In the genomic region with DNA sequence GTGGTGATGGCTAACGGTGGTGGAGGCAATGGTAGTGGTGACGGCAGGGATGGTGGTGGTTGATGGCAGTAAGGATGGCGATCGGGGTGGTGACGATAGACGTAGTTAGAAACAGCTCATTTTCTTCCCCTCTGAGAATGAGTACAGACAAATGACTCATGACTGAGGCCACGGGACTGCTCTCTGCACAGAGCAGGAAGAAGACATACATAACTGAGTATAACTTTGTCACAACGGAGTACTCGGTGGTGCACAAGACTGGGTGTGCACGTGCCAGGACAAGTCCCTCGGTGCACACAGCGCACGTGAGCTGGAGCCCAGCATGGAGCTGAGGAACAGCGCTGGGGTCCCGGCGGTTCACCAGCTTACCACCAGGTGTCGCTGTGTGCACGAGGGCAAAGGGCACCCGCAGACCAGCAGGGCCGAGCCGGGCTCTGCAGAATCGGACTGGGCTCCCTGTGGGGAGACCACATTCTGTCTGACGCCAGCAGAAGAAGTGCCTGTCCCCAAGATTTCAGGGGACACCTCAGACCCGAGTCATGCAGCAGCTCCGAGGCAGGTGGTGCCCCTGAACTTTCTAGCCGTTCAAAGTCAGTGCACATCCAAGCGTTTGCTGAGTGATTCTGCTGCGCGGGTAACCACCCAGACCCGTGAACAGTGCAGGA, we compare ENCODE assay signal across 1 cellular context.
TF ChIP-seq lines count a peak whose summit lies in the region.

No MANE protein-coding gene starts in this region.

TF ChIP-seq in HepG2, 621 proteins besides CTCF, POLR2A, EP300 and RAD21 (continued from another document and continues in another):
- TF ChIP-seq, protein P1, sequence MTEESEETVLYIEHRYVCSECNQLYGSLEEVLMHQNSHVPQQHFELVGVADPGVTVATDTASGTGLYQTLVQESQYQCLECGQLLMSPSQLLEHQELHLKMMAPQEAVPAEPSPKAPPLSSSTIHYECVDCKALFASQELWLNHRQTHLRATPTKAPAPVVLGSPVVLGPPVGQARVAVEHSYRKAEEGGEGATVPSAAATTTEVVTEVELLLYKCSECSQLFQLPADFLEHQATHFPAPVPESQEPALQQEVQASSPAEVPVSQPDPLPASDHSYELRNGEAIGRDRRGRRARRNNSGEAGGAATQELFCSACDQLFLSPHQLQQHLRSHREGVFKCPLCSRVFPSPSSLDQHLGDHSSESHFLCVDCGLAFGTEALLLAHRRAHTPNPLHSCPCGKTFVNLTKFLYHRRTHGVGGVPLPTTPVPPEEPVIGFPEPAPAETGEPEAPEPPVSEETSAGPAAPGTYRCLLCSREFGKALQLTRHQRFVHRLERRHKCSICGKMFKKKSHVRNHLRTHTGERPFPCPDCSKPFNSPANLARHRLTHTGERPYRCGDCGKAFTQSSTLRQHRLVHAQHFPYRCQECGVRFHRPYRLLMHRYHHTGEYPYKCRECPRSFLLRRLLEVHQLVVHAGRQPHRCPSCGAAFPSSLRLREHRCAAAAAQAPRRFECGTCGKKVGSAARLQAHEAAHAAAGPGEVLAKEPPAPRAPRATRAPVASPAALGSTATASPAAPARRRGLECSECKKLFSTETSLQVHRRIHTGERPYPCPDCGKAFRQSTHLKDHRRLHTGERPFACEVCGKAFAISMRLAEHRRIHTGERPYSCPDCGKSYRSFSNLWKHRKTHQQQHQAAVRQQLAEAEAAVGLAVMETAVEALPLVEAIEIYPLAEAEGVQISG (CRISPR knock-in tag; IDR thresholded peaks at IDR 0.05), result peak; percentile 70
- TF ChIP-seq ZNF260 (CRISPR knock-in tag; IDR thresholded peaks at IDR 0.05; ENCODE audit: borderline replicate concordance, low read depth) (no peak), ZNF724P (CRISPR knock-in tag; IDR thresholded peaks at IDR 0.05; ENCODE audit: borderline replicate concordance) (0 out of 2 replicates have a peak, but pooled peaks have one; percentile 34), CC2D1A (CRISPR knock-in tag; IDR thresholded peaks at IDR 0.05) (0 out of 2 replicates have a peak, but pooled peaks have one; percentile 26), TGIF2 (CRISPR knock-in tag; IDR thresholded peaks at IDR 0.05) (no peak), ZNF547 (CRISPR knock-in tag; IDR thresholded peaks at IDR 0.05) (no peak), ZNF234 (CRISPR knock-in tag; conservative IDR thresholded peaks at IDR 0.05) (no peak), JUND (CRISPR knock-in tag; IDR thresholded peaks at IDR 0.05) (no peak), ZBTB21 (CRISPR knock-in tag; IDR thresholded peaks at IDR 0.05) (no peak), ZNF501 (CRISPR knock-in tag; IDR thresholded peaks at IDR 0.05) (0 out of 2 replicates have a peak, but pooled peaks have one; percentile 43), HDAC6 (IDR thresholded peaks at IDR 0.05; ENCODE audit: low read depth, low read length) (no peak), ZBTB3 (CRISPR knock-in tag; IDR thresholded peaks at IDR 0.05; ENCODE audit: borderline replicate concordance, low read depth) (no peak), SMARCE1 (IDR thresholded peaks at IDR 0.05; ENCODE audit: borderline replicate concordance) (no peak), NFYB (CRISPR knock-in tag; IDR thresholded peaks at IDR 0.05) (no peak), MED8 (CRISPR knock-in tag; IDR thresholded peaks at IDR 0.05; ENCODE audit: insufficient replicate concordance) (no peak), ZFP82 (CRISPR knock-in tag; IDR thresholded peaks at IDR 0.05; ENCODE audit: borderline replicate concordance) (no peak), RNF2 (conservative IDR thresholded peaks at IDR 0.05; ENCODE audit: low read depth) (peak; percentile 56; the same call in 1 of the 2 replicates), ZSCAN30 (CRISPR knock-in tag; IDR thresholded peaks at IDR 0.05) (no peak), TBP (CRISPR knock-in tag; IDR thresholded peaks at IDR 0.05) (no peak), KDM2A (CRISPR knock-in tag; IDR thresholded peaks at IDR 0.05; ENCODE audit: borderline replicate concordance, low read depth) (peak; percentile 72), TOPORS (CRISPR knock-in tag; IDR thresholded peaks at IDR 0.05) (no peak), GTF3A (CRISPR knock-in tag; conservative IDR thresholded peaks at IDR 0.05) (0 out of 2 replicates have a peak, but pooled peaks have one; percentile 37), ZNF225 (CRISPR knock-in tag; IDR thresholded peaks at IDR 0.05) (no peak), SALL1 (CRISPR knock-in tag; IDR thresholded peaks at IDR 0.05) (peak; percentile 56; the same call in 1 of the 2 replicates), ZNF256 (CRISPR knock-in tag; conservative IDR thresholded peaks at IDR 0.05) (peak; percentile 57; the same call in 1 of the 2 replicates), BCL6 (CRISPR knock-in tag; IDR thresholded peaks at IDR 0.05) (peak; percentile 37; the same call in 1 of the 2 replicates), PPARG (CRISPR knock-in tag; conservative IDR thresholded peaks at IDR 0.05) (peak; percentile 98), RXRB (CRISPR knock-in tag; IDR thresholded peaks at IDR 0.05; ENCODE audit: borderline replicate concordance) (peak; percentile 90), SRSF1 (optimal IDR thresholded peaks at IDR 0.05; ENCODE audit: low read depth, low read length) (no peak), MYNN (CRISPR knock-in tag; IDR thresholded peaks at IDR 0.05; ENCODE audit: low read depth) (no peak), ZFAT (CRISPR knock-in tag; conservative IDR thresholded peaks at IDR 0.05) (no peak), ZNF790 (CRISPR knock-in tag; IDR thresholded peaks at IDR 0.05; ENCODE audit: borderline replicate concordance) (no peak), ZSCAN20 (CRISPR knock-in tag; IDR thresholded peaks at IDR 0.05; ENCODE audit: borderline replicate concordance) (no peak), ZNF569 (CRISPR knock-in tag; IDR thresholded peaks at IDR 0.05; ENCODE audit: borderline replicate concordance) (no peak)
- TF ChIP-seq, protein P2, sequence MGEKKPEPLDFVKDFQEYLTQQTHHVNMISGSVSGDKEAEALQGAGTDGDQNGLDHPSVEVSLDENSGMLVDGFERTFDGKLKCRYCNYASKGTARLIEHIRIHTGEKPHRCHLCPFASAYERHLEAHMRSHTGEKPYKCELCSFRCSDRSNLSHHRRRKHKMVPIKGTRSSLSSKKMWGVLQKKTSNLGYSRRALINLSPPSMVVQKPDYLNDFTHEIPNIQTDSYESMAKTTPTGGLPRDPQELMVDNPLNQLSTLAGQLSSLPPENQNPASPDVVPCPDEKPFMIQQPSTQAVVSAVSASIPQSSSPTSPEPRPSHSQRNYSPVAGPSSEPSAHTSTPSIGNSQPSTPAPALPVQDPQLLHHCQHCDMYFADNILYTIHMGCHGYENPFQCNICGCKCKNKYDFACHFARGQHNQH (CRISPR knock-in tag; IDR thresholded peaks at IDR 0.05), result no peak
- TF ChIP-seq, protein P3, sequence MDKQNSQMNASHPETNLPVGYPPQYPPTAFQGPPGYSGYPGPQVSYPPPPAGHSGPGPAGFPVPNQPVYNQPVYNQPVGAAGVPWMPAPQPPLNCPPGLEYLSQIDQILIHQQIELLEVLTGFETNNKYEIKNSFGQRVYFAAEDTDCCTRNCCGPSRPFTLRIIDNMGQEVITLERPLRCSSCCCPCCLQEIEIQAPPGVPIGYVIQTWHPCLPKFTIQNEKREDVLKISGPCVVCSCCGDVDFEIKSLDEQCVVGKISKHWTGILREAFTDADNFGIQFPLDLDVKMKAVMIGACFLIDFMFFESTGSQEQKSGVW (CRISPR knock-in tag; IDR thresholded peaks at IDR 0.05; ENCODE audit: borderline replicate concordance), result no peak
- TF ChIP-seq, protein P4, sequence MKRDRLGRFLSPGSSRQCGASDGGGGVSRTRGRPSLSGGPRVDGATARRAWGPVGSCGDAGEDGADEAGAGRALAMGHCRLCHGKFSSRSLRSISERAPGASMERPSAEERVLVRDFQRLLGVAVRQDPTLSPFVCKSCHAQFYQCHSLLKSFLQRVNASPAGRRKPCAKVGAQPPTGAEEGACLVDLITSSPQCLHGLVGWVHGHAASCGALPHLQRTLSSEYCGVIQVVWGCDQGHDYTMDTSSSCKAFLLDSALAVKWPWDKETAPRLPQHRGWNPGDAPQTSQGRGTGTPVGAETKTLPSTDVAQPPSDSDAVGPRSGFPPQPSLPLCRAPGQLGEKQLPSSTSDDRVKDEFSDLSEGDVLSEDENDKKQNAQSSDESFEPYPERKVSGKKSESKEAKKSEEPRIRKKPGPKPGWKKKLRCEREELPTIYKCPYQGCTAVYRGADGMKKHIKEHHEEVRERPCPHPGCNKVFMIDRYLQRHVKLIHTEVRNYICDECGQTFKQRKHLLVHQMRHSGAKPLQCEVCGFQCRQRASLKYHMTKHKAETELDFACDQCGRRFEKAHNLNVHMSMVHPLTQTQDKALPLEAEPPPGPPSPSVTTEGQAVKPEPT (CRISPR knock-in tag; IDR thresholded peaks at IDR 0.05; ENCODE audit: low read depth), result peak; percentile 43; the same call in 1 of the 2 replicates
- TF ChIP-seq, protein P5, sequence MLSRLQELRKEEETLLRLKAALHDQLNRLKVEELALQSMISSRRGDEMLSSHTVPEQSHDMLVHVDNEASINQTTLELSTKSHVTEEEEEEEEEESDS (CRISPR knock-in tag; IDR thresholded peaks at IDR 0.05; ENCODE audit: borderline replicate concordance), result no peak
- TF ChIP-seq, protein P6, sequence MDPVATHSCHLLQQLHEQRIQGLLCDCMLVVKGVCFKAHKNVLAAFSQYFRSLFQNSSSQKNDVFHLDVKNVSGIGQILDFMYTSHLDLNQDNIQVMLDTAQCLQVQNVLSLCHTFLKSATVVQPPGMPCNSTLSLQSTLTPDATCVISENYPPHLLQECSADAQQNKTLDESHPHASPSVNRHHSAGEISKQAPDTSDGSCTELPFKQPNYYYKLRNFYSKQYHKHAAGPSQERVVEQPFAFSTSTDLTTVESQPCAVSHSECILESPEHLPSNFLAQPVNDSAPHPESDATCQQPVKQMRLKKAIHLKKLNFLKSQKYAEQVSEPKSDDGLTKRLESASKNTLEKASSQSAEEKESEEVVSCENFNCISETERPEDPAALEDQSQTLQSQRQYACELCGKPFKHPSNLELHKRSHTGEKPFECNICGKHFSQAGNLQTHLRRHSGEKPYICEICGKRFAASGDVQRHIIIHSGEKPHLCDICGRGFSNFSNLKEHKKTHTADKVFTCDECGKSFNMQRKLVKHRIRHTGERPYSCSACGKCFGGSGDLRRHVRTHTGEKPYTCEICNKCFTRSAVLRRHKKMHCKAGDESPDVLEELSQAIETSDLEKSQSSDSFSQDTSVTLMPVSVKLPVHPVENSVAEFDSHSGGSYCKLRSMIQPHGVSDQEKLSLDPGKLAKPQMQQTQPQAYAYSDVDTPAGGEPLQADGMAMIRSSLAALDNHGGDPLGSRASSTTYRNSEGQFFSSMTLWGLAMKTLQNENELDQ (CRISPR knock-in tag; IDR thresholded peaks at IDR 0.05; ENCODE audit: borderline replicate concordance), result no peak
- TF ChIP-seq, protein P7, sequence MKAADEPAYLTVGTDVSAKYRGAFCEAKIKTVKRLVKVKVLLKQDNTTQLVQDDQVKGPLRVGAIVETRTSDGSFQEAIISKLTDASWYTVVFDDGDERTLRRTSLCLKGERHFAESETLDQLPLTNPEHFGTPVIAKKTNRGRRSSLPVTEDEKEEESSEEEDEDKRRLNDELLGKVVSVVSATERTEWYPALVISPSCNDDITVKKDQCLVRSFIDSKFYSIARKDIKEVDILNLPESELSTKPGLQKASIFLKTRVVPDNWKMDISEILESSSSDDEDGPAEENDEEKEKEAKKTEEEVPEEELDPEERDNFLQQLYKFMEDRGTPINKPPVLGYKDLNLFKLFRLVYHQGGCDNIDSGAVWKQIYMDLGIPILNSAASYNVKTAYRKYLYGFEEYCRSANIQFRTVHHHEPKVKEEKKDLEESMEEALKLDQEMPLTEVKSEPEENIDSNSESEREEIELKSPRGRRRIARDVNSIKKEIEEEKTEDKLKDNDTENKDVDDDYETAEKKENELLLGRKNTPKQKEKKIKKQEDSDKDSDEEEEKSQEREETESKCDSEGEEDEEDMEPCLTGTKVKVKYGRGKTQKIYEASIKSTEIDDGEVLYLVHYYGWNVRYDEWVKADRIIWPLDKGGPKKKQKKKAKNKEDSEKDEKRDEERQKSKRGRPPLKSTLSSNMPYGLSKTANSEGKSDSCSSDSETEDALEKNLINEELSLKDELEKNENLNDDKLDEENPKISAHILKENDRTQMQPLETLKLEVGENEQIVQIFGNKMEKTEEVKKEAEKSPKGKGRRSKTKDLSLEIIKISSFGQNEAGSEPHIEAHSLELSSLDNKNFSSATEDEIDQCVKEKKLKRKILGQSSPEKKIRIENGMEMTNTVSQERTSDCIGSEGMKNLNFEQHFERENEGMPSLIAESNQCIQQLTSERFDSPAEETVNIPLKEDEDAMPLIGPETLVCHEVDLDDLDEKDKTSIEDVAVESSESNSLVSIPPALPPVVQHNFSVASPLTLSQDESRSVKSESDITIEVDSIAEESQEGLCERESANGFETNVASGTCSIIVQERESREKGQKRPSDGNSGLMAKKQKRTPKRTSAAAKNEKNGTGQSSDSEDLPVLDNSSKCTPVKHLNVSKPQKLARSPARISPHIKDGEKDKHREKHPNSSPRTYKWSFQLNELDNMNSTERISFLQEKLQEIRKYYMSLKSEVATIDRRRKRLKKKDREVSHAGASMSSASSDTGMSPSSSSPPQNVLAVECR (CRISPR knock-in tag; IDR thresholded peaks at IDR 0.05; ENCODE audit: borderline replicate concordance), result peak; percentile 21; the same call in 1 of the 2 replicates
- TF ChIP-seq, protein P8, sequence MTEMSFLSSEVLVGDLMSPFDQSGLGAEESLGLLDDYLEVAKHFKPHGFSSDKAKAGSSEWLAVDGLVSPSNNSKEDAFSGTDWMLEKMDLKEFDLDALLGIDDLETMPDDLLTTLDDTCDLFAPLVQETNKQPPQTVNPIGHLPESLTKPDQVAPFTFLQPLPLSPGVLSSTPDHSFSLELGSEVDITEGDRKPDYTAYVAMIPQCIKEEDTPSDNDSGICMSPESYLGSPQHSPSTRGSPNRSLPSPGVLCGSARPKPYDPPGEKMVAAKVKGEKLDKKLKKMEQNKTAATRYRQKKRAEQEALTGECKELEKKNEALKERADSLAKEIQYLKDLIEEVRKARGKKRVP (CRISPR knock-in tag; IDR thresholded peaks at IDR 0.05), result no peak
- TF ChIP-seq, protein P9, sequence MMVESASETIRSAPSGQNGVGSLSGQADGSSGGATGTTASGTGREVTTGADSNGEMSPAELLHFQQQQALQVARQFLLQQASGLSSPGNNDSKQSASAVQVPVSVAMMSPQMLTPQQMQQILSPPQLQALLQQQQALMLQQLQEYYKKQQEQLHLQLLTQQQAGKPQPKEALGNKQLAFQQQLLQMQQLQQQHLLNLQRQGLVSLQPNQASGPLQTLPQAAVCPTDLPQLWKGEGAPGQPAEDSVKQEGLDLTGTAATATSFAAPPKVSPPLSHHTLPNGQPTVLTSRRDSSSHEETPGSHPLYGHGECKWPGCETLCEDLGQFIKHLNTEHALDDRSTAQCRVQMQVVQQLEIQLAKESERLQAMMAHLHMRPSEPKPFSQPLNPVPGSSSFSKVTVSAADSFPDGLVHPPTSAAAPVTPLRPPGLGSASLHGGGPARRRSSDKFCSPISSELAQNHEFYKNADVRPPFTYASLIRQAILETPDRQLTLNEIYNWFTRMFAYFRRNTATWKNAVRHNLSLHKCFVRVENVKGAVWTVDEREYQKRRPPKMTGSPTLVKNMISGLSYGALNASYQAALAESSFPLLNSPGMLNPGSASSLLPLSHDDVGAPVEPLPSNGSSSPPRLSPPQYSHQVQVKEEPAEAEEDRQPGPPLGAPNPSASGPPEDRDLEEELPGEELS (CRISPR knock-in tag; IDR thresholded peaks at IDR 0.05), result no peak
- TF ChIP-seq, protein P10, sequence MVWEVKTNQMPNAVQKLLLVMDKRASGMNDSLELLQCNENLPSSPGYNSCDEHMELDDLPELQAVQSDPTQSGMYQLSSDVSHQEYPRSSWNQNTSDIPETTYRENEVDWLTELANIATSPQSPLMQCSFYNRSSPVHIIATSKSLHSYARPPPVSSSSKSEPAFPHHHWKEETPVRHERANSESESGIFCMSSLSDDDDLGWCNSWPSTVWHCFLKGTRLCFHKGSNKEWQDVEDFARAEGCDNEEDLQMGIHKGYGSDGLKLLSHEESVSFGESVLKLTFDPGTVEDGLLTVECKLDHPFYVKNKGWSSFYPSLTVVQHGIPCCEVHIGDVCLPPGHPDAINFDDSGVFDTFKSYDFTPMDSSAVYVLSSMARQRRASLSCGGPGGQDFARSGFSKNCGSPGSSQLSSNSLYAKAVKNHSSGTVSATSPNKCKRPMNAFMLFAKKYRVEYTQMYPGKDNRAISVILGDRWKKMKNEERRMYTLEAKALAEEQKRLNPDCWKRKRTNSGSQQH (CRISPR knock-in tag; IDR thresholded peaks at IDR 0.05; ENCODE audit: low read depth), result no peak
